In genomic region chr15:67828379-67828968, GRCh38 we compare ENCODE assay signal across 15 cellular contexts. TPM values are rescaled to one million over a fixed set of nuclear protein-coding genes. Genes with fewer than 3 reads are reported as not detected.
DNase-seq lines count a peak whose midpoint lies in the region; ATAC-seq and TF ChIP-seq lines count a peak whose summit lies in the region.
"Had no signal": no experiment of that assay in that cellular context is flagged by ENCODE, and none has a peak within 500 bp of the region (broad histone marks: within the 10 kb centered on the region; RNA-seq: fewer than 3 reads in every experiment).

No MANE protein-coding gene starts in this region.

- peak overlapping the region; percentile 29 for H3K4me3 Mint-ChIP-seq in activated naive CD8-positive, alpha-beta T cell treated with anti-CD3 and anti-CD28 coated beads for 36 hours

- TF ChIP-seq POLR2A in heart left ventricle (IDR thresholded peaks at IDR 0.05) = no peak

- H3K4me1 Mint-ChIP-seq in activated naive CD8-positive, alpha-beta T cell treated with anti-CD3 and anti-CD28 coated beads for 36 hours = peaks cover 38% of the 10 kb centered on the region

- ATAC-seq in heart left ventricle (no peak), lower lobe of right lung (no peak), thoracic aorta (ENCODE audit: insufficient number of reproducible peaks, low FRiP score, low read depth) (no peak), GM21786 (IDR thresholded peaks at IDR 0.05; ENCODE audit: unreplicated experiment) (no peak)
- ATAC-seq: mucosa of descending colon had no signal

- 4 to 5% (median 4%) methylated on average over 21 to 33 of the region's 33 CpGs for WGBS in heart left ventricle, 4 donors

- H3K36me3 Mint-ChIP-seq in activated naive CD8-positive, alpha-beta T cell treated with anti-CD3 and anti-CD28 coated beads for 36 hours = peaks cover 2% of the 10 kb centered on the region

- H3K4me3 ChIP-seq in heart left ventricle (peak overlapping the region in 8 of 12 donors; percentile 2 to 29 (median 20)), right atrium auricular region (peak overlapping the region in 1 of 2 donors; percentile 25), lower lobe of right lung (peak overlapping the region; percentile 11), thoracic aorta (peak overlapping the region; percentile 32)
- H3K4me3 ChIP-seq: mucosa of descending colon had no signal

- H3K27ac Mint-ChIP-seq in activated naive CD8-positive, alpha-beta T cell treated with anti-CD3 and anti-CD28 coated beads for 36 hours = no peak overlapping the region

- TF ChIP-seq CTCF in heart left ventricle (IDR thresholded peaks at IDR 0.05) = no peak
- no peak for TF ChIP-seq CTCF in right atrium auricular region (IDR thresholded peaks at IDR 0.05)
- TF ChIP-seq CTCF in lower lobe of right lung (IDR thresholded peaks at IDR 0.05) = no peak
- no peak for TF ChIP-seq CTCF in thoracic aorta (IDR thresholded peaks at IDR 0.05)

- intact Hi-C loops in heart left ventricle (cut with DNase I) = no loop called here
- intact Hi-C loops in lower lobe of right lung (cut with DNase I) = no loop called here

- peaks cover 84% of the 10 kb centered on the region for H3K27me3 Mint-ChIP-seq in activated naive CD8-positive, alpha-beta T cell treated with anti-CD3 and anti-CD28 coated beads for 36 hours

- H3K9me3 ChIP-seq in heart left ventricle (no peaks in the 10 kb centered on the region), right atrium auricular region (no peaks in the 10 kb centered on the region), lower lobe of right lung (no peaks in the 10 kb centered on the region), thoracic aorta (no peaks in the 10 kb centered on the region)
- H3K9me3 ChIP-seq: mucosa of descending colon had no signal

- no peaks in the 10 kb centered on the region for H3K9me3 Mint-ChIP-seq in activated naive CD8-positive, alpha-beta T cell treated with anti-CD3 and anti-CD28 coated beads for 36 hours

- DNase-seq in heart left ventricle (no peak), right atrium auricular region (ENCODE audit: low spot score) (no peak), lower lobe of right lung (no peak), thoracic aorta (ENCODE audit: low spot score) (no peak), NCI-H526 (lab: John Stamatoyannopoulos, UW) (no peak), NCI-H524 treated with DMSO at 0.1 percent for 48 hours (lab: John Stamatoyannopoulos, UW) (no peak)
- DNase-seq in activated naive CD8-positive, alpha-beta T cell treated with anti-CD3 and anti-CD28 coated beads for 36 hours = no peak
- DNase-seq: anterior cingulate cortex, hippocampal formation, mucosa of descending colon, NCI-H1105 treated with DMSO at 0.1 percent for 48 hours, NCI-H774, small intestine had no signal

- H3K27me3 ChIP-seq in heart left ventricle (peaks cover 92 to 100% (median 100%) of the 10 kb centered on the region in 9 donors), right atrium auricular region (peaks cover 83 to 93% of the 10 kb centered on the region in 2 donors), lower lobe of right lung (ENCODE audit: low read depth) (peaks cover 100% of the 10 kb centered on the region), thoracic aorta (replicated peaks; ENCODE audit: insufficient read depth) (peaks cover 59% of the 10 kb centered on the region)

- H3K27ac ChIP-seq in heart left ventricle = no peak overlapping the region
- no peak overlapping the region for H3K27ac ChIP-seq in right atrium auricular region
- H3K27ac ChIP-seq in lower lobe of right lung = no peak overlapping the region
- no peak overlapping the region for H3K27ac ChIP-seq in thoracic aorta
- H3K27ac ChIP-seq: C4-2B had no signal

- H3K36me3 ChIP-seq in heart left ventricle (no peaks in the 10 kb centered on the region), right atrium auricular region (no peaks in the 10 kb centered on the region), lower lobe of right lung (no peaks in the 10 kb centered on the region), thoracic aorta (no peaks in the 10 kb centered on the region)

- peaks cover 0 to 70% (median 46%) of the 10 kb centered on the region in 12 donors for H3K4me1 ChIP-seq in heart left ventricle
- peaks cover 0 to 77% of the 10 kb centered on the region in 2 donors for H3K4me1 ChIP-seq in right atrium auricular region
- H3K4me1 ChIP-seq in lower lobe of right lung = peaks cover 59% of the 10 kb centered on the region
- H3K4me1 ChIP-seq in thoracic aorta (ENCODE audit: control insufficient read depth in 1 of 2, low read depth in 2 of 2) = peaks cover 26 to 48% of the 10 kb centered on the region in 2 donors

RNA-seq across cellular contexts. Expression of gene SKOR1, which starts 3.2 kb away (rescaled TPM):
- total RNA-seq in heart left ventricle = under 1 TPM in 7 of 9 donors, not detected in 2; 0.07 to 0.27 (median 0.18) TPM
- polyA plus RNA-seq in heart left ventricle = under 1 TPM; 0.23 to 0.26 TPM
- total RNA-seq in right atrium auricular region = under 1 TPM in 1 of 2 donors, not detected in 1; 0.12 TPM
- total RNA-seq in activated naive CD8-positive, alpha-beta T cell treated with anti-CD3 and anti-CD28 coated beads for 36 hours = under 1 TPM; 0.16 to 0.30 TPM
- 0.41 TPM for total RNA-seq in lower lobe of right lung
- 1 to 10 TPM in 1 of 2 donors, under 1 TPM in 1; 0.78 to 3.5 TPM for total RNA-seq in thoracic aorta

RNA-seq across cellular contexts. Expression of gene RNU6-1, which starts 11.4 kb away (rescaled TPM):
- total RNA-seq in heart left ventricle (not detected), right atrium auricular region (not detected), lower lobe of right lung (not detected), thoracic aorta (not detected)
- polyA plus RNA-seq in heart left ventricle = not detected
- total RNA-seq in activated naive CD8-positive, alpha-beta T cell treated with anti-CD3 and anti-CD28 coated beads for 36 hours = not detected
- total RNA-seq: mucosa of descending colon had no signal
- polyA plus RNA-seq: small intestine had no signal
